In the genomic region with DNA sequence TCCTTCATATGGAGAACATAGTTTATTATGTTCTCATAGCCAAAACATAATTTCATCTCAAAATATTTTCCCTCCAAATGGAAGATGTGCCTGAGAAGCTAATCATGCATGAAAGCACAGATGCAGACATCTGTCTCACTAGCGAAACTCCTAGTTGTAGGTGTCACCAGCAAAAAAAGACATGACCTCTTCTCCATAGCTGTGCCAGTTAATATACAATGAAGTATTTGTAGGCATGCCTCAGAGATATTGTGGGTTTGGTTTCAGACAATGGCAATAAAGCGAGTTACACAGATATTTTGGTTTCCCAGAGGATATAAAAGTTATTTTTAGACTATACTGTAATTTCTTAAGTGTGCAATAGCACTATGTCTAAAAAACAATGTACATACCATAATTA, we compare ENCODE assay signal across 24 cellular contexts.
"Had no signal": no experiment of that assay in that cellular context is flagged by ENCODE, and none has a peak within 500 bp of the region (broad histone marks: within the 10 kb centered on the region; RNA-seq: fewer than 3 reads in every experiment).

No MANE protein-coding gene starts in this region.

- H3K4me3 Mint-ChIP-seq: naive thymus-derived CD4-positive, alpha-beta T cell; natural killer cell treated with Interleukin-12 subunit alpha and Interleukin-12 subunit beta and Interleukin-15 and Interleukin-18, amount 100 ng/mL, for 72 hours; stimulated activated naive CD8-positive, alpha-beta T cell treated with anti-CD3 and anti-CD28 coated beads, Interleukin-15, Interleukin-2, amounts not matched to agents 100 ng/mL and 50 ng/mL, for 24 hours had no signal

- H3K4me3 ChIP-seq: left lung, lower lobe of right lung, ovary, right atrium auricular region, right lobe of liver, skin epidermis, transverse colon, upper lobe of left lung, vagina had no signal

- H3K27ac ChIP-seq: left lung, lower lobe of right lung, ovary, right atrium auricular region, right lobe of liver, skin epidermis had no signal

- H3K27me3 Mint-ChIP-seq: progenitor cell of endocrine pancreas; stimulated activated naive CD8-positive, alpha-beta T cell treated with anti-CD3 and anti-CD28 coated beads, Interleukin-15, Interleukin-2, amounts not matched to agents 100 ng/mL and 50 ng/mL, for 24 hours had no signal

- H3K36me3 ChIP-seq: left lung, lower lobe of right lung, ovary, right lobe of liver, transverse colon, upper lobe of left lung, vagina had no signal

- DNase-seq: hippocampal formation; kidney glomerular epithelial cell; left cardiac atrium; left lung; lower lobe of right lung; mammary epithelial cell; mesenchymal stem cell; naive thymus-derived CD4-positive, alpha-beta T cell; ovary; right lobe of liver; stimulated activated CD4-positive, alpha-beta T cell treated with anti-CD3 and anti-CD28 coated beads, Interleukin-12 subunit alpha, Interleukin-12 subunit beta, amount 100 ng/mL, for 4 hours; stimulated activated CD4-positive, alpha-beta T cell treated with anti-CD3 and anti-CD28 coated beads, Interleukin-15, amount 100 ng/mL, for 24 hours; stimulated activated CD4-positive, alpha-beta T cell treated with anti-CD3 and anti-CD28 coated beads, Interleukin-2, amount 100 ng/mL, for 24 hours; stimulated activated CD4-positive, alpha-beta T cell treated with anti-CD3 and anti-CD28 coated beads, Interleukin-4, amount 100 ng/mL, for 1 hour; stimulated activated naive CD4-positive, alpha-beta T cell; substantia nigra; transverse colon; upper lobe of left lung had no signal

- H3K9me3 ChIP-seq: left lung, lower lobe of right lung, ovary, right atrium auricular region, right lobe of liver, transverse colon, upper lobe of left lung, vagina had no signal

- H3K4me1 Mint-ChIP-seq: naive thymus-derived CD4-positive, alpha-beta T cell had no signal

- ATAC-seq: left cardiac atrium; left lung; lower lobe of right lung; naive thymus-derived CD4-positive, alpha-beta T cell; natural killer cell treated with Interleukin-12 subunit alpha and Interleukin-12 subunit beta and Interleukin-15 and Interleukin-18, amount 100 ng/mL, for 72 hours; right lobe of liver had no signal

- H3K4me1 ChIP-seq: left lung, lower lobe of right lung, right atrium auricular region, right lobe of liver, upper lobe of left lung had no signal

- H3K27me3 ChIP-seq: left lung, ovary, right atrium auricular region, right lobe of liver, transverse colon, upper lobe of left lung, vagina had no signal

- H3K27ac Mint-ChIP-seq: naive thymus-derived CD4-positive, alpha-beta T cell; natural killer cell treated with Interleukin-12 subunit alpha and Interleukin-12 subunit beta and Interleukin-15 and Interleukin-18, amount 100 ng/mL, for 72 hours; stimulated activated naive CD8-positive, alpha-beta T cell treated with anti-CD3 and anti-CD28 coated beads, Interleukin-15, Interleukin-2, amounts not matched to agents 100 ng/mL and 50 ng/mL, for 24 hours had no signal
